10 cellular contexts compared by ENCODE assay signal in genomic region chr12:63711339-63711738, GRCh38. TPM values are rescaled to one million over a fixed set of nuclear protein-coding genes. Genes with fewer than 3 reads are reported as not detected.
DNase-seq lines count a peak whose midpoint lies in the region; ATAC-seq, FAIRE-seq and TF ChIP-seq lines count a peak whose summit lies in the region.
"Not testable (repeated sequence)": the region's sequence is repeated elsewhere in the genome, so short reads cannot be mapped to it uniquely, and the experiment has no call there.
"Had no signal": no experiment of that assay in that cellular context is flagged by ENCODE, and none has a peak within 500 bp of the region (broad histone marks: within the 10 kb centered on the region; RNA-seq: fewer than 3 reads in every experiment).

No MANE protein-coding gene starts in this region.

- FAIRE-seq in H54 (lab: Jason Lieb, UNC) (peak; percentile 95), HTR-8/SVneo (lab: Jason Lieb, UNC) (peak; percentile 54)

- not testable (repeated sequence) for H3K4ac ChIP-seq in mesenchymal stem cell (ENCODE audit: low read depth in 1 of 2, low read length in 2 of 2)

- H2BK15ac ChIP-seq in mesenchymal stem cell (ENCODE audit: low read depth, poor library complexity, severe bottlenecking): not testable (repeated sequence)

- intact Hi-C loops in activated CD4-positive, alpha-beta T cell treated with anti-CD3 and anti-CD28 coated beads for 36 hours (cut with DNase I, micrococcal nuclease): not testable (repeated sequence)

- not testable (repeated sequence) for H3K4me1 ChIP-seq in mesenchymal stem cell (ENCODE audit: control insufficient read depth, insufficient read depth, low read depth, low read length)

- not testable (repeated sequence) for H3K4me3 ChIP-seq in brain microvascular endothelial cell (ENCODE audit: low read depth, low read length); fibroblast of mammary gland (ENCODE audit: control insufficient read depth, low read depth, low read length); mesenchymal stem cell (ENCODE audit: insufficient read depth in 1 of 2, low read depth in 1 of 2, low read length in 2 of 2)

- not testable (repeated sequence) for H2AK5ac ChIP-seq in mesenchymal stem cell (ENCODE audit: low read length, severe bottlenecking)

- in situ Hi-C loops in brain microvascular endothelial cell (cut with HindIII; ENCODE audit: low pct_ligation_motif_present, low sequenced_read_pairs): not testable (repeated sequence)

- not testable (repeated sequence) for H2BK12ac ChIP-seq in mesenchymal stem cell (ENCODE audit: low read length in 2 of 2)

- not testable (repeated sequence) for H3K27ac Mint-ChIP-seq in activated CD4-positive, alpha-beta T cell treated with anti-CD3 and anti-CD28 coated beads for 36 hours

- not testable (repeated sequence) for H3K27me3 ChIP-seq in brain microvascular endothelial cell (replicated peaks); mesenchymal stem cell (ENCODE audit: control insufficient read depth in 1 of 2, insufficient read depth in 1 of 2, low read length in 2 of 2)

- H3K14ac ChIP-seq in mesenchymal stem cell (ENCODE audit: low read length in 2 of 2): not testable (repeated sequence)

- not testable (repeated sequence) for H4K8ac ChIP-seq in mesenchymal stem cell (ENCODE audit: low read length)

- H3K4me3 Mint-ChIP-seq in activated CD4-positive, alpha-beta T cell treated with anti-CD3 and anti-CD28 coated beads for 36 hours: not testable (repeated sequence)

- not testable (repeated sequence) for H3K36me3 Mint-ChIP-seq in activated CD4-positive, alpha-beta T cell treated with anti-CD3 and anti-CD28 coated beads for 36 hours (ENCODE audit: low read depth)

- H2BK120ac ChIP-seq in mesenchymal stem cell (ENCODE audit: low read depth, low read length): not testable (repeated sequence)

- not testable (repeated sequence) for H3K9me3 ChIP-seq in mesenchymal stem cell (ENCODE audit: control insufficient read depth, low read length)

- H3K79me1 ChIP-seq in mesenchymal stem cell (replicated peaks; ENCODE audit: low read length, poor library complexity, severe bottlenecking): not testable (repeated sequence)

- peaks cover 21% of the 10 kb centered on the region for H3K4me1 Mint-ChIP-seq in activated CD4-positive, alpha-beta T cell treated with anti-CD3 and anti-CD28 coated beads for 36 hours

- WGBS in mesenchymal stem cell: 57% methylated on average over 1 of the region's 2 CpGs

- not testable (repeated sequence) for H3K18ac ChIP-seq in mesenchymal stem cell (ENCODE audit: low read depth in 1 of 2, low read length in 2 of 2)

- POLR2A ChIA-PET in activated CD4-positive, alpha-beta T cell treated with anti-CD3 and anti-CD28 coated beads for 36 hours (lab: Charles Lee): not testable (repeated sequence)

- not testable (repeated sequence) for H3K4me2 ChIP-seq in mesenchymal stem cell (ENCODE audit: low read length, poor library complexity, severe bottlenecking)

- H2BK5ac ChIP-seq in mesenchymal stem cell (ENCODE audit: low read depth, low read length, poor library complexity, severe bottlenecking): not testable (repeated sequence)

- not testable (repeated sequence) for H4K91ac ChIP-seq in mesenchymal stem cell (ENCODE audit: low read length)

- not testable (repeated sequence) for H3K23ac ChIP-seq in mesenchymal stem cell (ENCODE audit: low read length in 2 of 2)

- CTCF ChIA-PET in activated CD4-positive, alpha-beta T cell treated with anti-CD3 and anti-CD28 coated beads for 36 hours (lab: Charles Lee): not testable (repeated sequence)

- H3K27ac ChIP-seq in brain microvascular endothelial cell; mesenchymal stem cell (ENCODE audit: low read length, poor library complexity, severe bottlenecking): not testable (repeated sequence)

- ATAC-seq in activated CD4-positive, alpha-beta T cell treated with anti-CD3 and anti-CD28 coated beads for 36 hours: peak; percentile 20

- not testable (repeated sequence) for H3K36me3 ChIP-seq in brain microvascular endothelial cell (replicated peaks); mesenchymal stem cell (ENCODE audit: control insufficient read depth in 1 of 2, insufficient read depth in 2 of 2, low read depth in 1 of 2, low read length in 2 of 2)

- H2AFZ ChIP-seq in mesenchymal stem cell (ENCODE audit: low read depth, low read length): not testable (repeated sequence)

- DNase-seq in DMS153 (lab: John Stamatoyannopoulos, UW) (peak; percentile 12), NCI-H345 treated with DMSO at 0.1 percent for 48 hours (lab: John Stamatoyannopoulos, UW; ENCODE audit: unreplicated experiment) (peak; percentile 38), brain microvascular endothelial cell (peak; percentile 49), fibroblast of mammary gland (ENCODE audit: low read depth) (peak; percentile 28), mesenchymal stem cell (peak; percentile 3)
- not testable (repeated sequence) for DNase-seq in H54 (ENCODE audit: insufficient read length, low spot score); HTR-8/SVneo (ENCODE audit: insufficient read length, low spot score); activated CD4-positive, alpha-beta T cell treated with anti-CD3 and anti-CD28 coated beads for 36 hours

- TF ChIP-seq CTCF in brain microvascular endothelial cell (IDR thresholded peaks at IDR 0.05; ENCODE audit: low read depth, low read length, missing control alignments); fibroblast of mammary gland (conservative IDR thresholded peaks at IDR 0.05; ENCODE audit: control insufficient read depth, insufficient read depth, low read depth, low read length): not testable (repeated sequence)

- not testable (repeated sequence) for H3K9ac ChIP-seq in mesenchymal stem cell (ENCODE audit: low read length)

- not testable (repeated sequence) for H3K9me3 Mint-ChIP-seq in activated CD4-positive, alpha-beta T cell treated with anti-CD3 and anti-CD28 coated beads for 36 hours (ENCODE audit: low read depth)

- not testable (repeated sequence) for H3K27me3 Mint-ChIP-seq in activated CD4-positive, alpha-beta T cell treated with anti-CD3 and anti-CD28 coated beads for 36 hours

- not testable (repeated sequence) for TF ChIP-seq POLR2A in H54 (IDR thresholded peaks at IDR 0.05; ENCODE audit: low read depth, low read length)

RNA-seq across cellular contexts. Expression of gene DPY19L2, which starts 43.0 kb away (rescaled TPM):
- under 1 TPM; 0.21 to 0.70 TPM for total RNA-seq in activated CD4-positive, alpha-beta T cell treated with anti-CD3 and anti-CD28 coated beads for 36 hours
- 0.11 TPM for polyA plus RNA-seq in mesenchymal stem cell (2013, experiment 1 of 2)
- polyA plus RNA-seq in mesenchymal stem cell (2013, experiment 2 of 2): 0.27 TPM
- total RNA-seq: HT-29, PC-9 had no signal
